In genomic region chr22:26981111-26981510, GRCh38 we compare ENCODE assay signal across 15 cellular contexts.
DNase-seq lines count a peak whose midpoint lies in the region; ATAC-seq and TF ChIP-seq lines count a peak whose summit lies in the region.
"Had no signal": no experiment of that assay in that cellular context is flagged by ENCODE, and none has a peak within 500 bp of the region (broad histone marks: within the 10 kb centered on the region; RNA-seq: fewer than 3 reads in every experiment).

No MANE protein-coding gene starts in this region.

- no peaks in the 10 kb centered on the region for H3K27me3 ChIP-seq in ascending aorta
- H3K27me3 ChIP-seq: BLaER1, SJCRH30 had no signal

- ATAC-seq in omental fat pad (ENCODE audit: low FRiP score): peak; percentile 43
- ATAC-seq in GM21367 (IDR thresholded peaks at IDR 0.05; ENCODE audit: unreplicated experiment): no peak
- ATAC-seq: CD8-positive, alpha-beta T cell; GM23338; HepG2 had no signal

- TF ChIP-seq CTCF in ascending aorta (IDR thresholded peaks at IDR 0.05) (no peak), omental fat pad (IDR thresholded peaks at IDR 0.05) (no peak)

- H3K4me3 ChIP-seq in ascending aorta: peak overlapping the region in 1 of 2 donors; percentile 5
- H3K4me3 ChIP-seq: BLaER1, GM23338, SJCRH30 had no signal

- peaks cover 0 to 16% of the 10 kb centered on the region in 2 donors for H3K4me1 ChIP-seq in ascending aorta
- H3K4me1 ChIP-seq: BLaER1 had no signal

- H3K36me3 ChIP-seq in ascending aorta: no peaks in the 10 kb centered on the region
- H3K36me3 ChIP-seq: BLaER1, SJCRH30 had no signal

- DNase-seq in NCI-H2171 treated with DMSO at 0.1 percent for 48 hours (lab: John Stamatoyannopoulos, UW) (peak; percentile 53), NCI-H2171 (lab: John Stamatoyannopoulos, UW) (no peak), ascending aorta (ENCODE audit: low spot score in 2 of 2) (no peak), omental fat pad (ENCODE audit: low spot score) (no peak), RPMI8226 (no peak), D341Med (ENCODE audit: low spot score) (no peak)
- DNase-seq: CD8-positive, alpha-beta T cell; KG1; NCI-H1694 treated with DMSO at 0.1 percent for 48 hours; SJCRH30 had no signal

- H3K27ac ChIP-seq in ascending aorta: peak overlapping the region; percentile 36 to 37
- H3K27ac ChIP-seq: BLaER1, RWPE1, SJCRH30 had no signal

- no peaks in the 10 kb centered on the region for H3K9me3 ChIP-seq in ascending aorta
- H3K9me3 ChIP-seq: BLaER1, SJCRH30 had no signal

- intact Hi-C loops in ascending aorta (cut with DNase I): loop anchor here (5.0 kb wide), 1 partner anchor 89 kb away; no protein-coding TSS in a partner anchor
